Comparison of ENCODE assay signal across 13 cellular contexts in the genomic region with DNA sequence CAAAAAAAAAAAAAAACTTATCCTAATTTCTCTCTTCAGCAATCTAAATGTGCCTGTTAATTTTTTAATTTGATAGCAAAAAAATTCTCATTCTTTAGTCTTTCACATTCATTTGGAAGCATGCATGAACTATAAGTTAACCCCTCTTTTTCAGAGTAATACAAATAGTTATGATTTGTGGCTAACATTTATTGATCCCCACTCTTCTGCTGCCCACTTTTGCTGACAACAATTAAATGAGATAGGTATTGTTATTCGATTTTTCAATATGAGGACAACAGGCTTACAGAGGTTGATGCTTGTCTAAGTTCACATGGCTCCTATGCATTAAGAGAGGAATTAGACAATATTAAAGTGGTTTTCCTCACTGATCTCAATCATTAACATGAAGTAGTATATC. TPM values are rescaled to one million over a fixed set of nuclear protein-coding genes. Genes with fewer than 3 reads are reported as not detected.
DNase-seq lines count a peak whose midpoint lies in the region; ATAC-seq and TF ChIP-seq lines count a peak whose summit lies in the region.
"Had no signal": no experiment of that assay in that cellular context is flagged by ENCODE, and none has a peak within 500 bp of the region (broad histone marks: within the 10 kb centered on the region; RNA-seq: fewer than 3 reads in every experiment).

No MANE protein-coding gene starts in this region.

- peaks cover 20% of the 10 kb centered on the region for H3K36me3 Mint-ChIP-seq in CD4-positive, alpha-beta T cell (ENCODE audit: low read depth)
- H3K36me3 Mint-ChIP-seq in activated B cell treated with CpG ODN at 0.5 μM for 24 hours (ENCODE audit: low read depth) (peaks cover 8% of the 10 kb centered on the region), memory B cell (no peaks in the 10 kb centered on the region), CD14-positive monocyte (peaks cover 0 to 3% of the 10 kb centered on the region in 2 donors)

- H3K27ac ChIP-seq in CD4-positive, alpha-beta T cell (ENCODE audit: low read depth, low read length): no peak overlapping the region

- H3K4me1 Mint-ChIP-seq in CD4-positive, alpha-beta T cell (ENCODE audit: low read depth): peaks cover 29% of the 10 kb centered on the region
- H3K4me1 Mint-ChIP-seq in activated B cell treated with CpG ODN at 0.5 μM for 24 hours (peaks cover 19% of the 10 kb centered on the region), memory B cell (peaks cover 13% of the 10 kb centered on the region), CD14-positive monocyte (peaks cover 9% of the 10 kb centered on the region)

- intact Hi-C loops in CD4-positive, alpha-beta T cell (cut with DNase I, micrococcal nuclease): loop anchor here in 1 of 2 experiments (5.0 kb wide), 2 partner anchors 761 to 781 kb away; no protein-coding TSS in a partner anchor
- intact Hi-C loops in activated B cell treated with CpG ODN at 0.5 μM for 24 hours (cut with micrococcal nuclease) (loop anchor here (5.0 kb wide), 1 partner anchor 634 kb away; a partner anchor contains a TSS), CD14-positive monocyte (cut with micrococcal nuclease) (loop anchor here in 1 of 2 donors (10.0 kb wide), 3 partner anchors 52 to 402 kb away; no protein-coding TSS in a partner anchor)

- peak overlapping the region; percentile 94 for H3K4me3 ChIP-seq in GM12865 (ENCODE audit: low read depth, low read length)

- no peak for DNase-seq in CD4-positive, alpha-beta T cell
- no peak for DNase-seq in GM12865 (ENCODE audit: low read depth)
- DNase-seq in activated B cell treated with CpG ODN at 0.5 μM for 24 hours: no peak
- no peak for DNase-seq in memory B cell (ENCODE audit: low spot score in 2 of 2)
- DNase-seq in iPS-NIHi11 (ENCODE audit: low spot score): no peak
- no peak for DNase-seq in CD14-positive monocyte (ENCODE audit: low spot score)
- DNase-seq: islet precursor cell, NCI-H1930, retina had no signal

- no peaks in the 10 kb centered on the region for H3K27me3 Mint-ChIP-seq in CD4-positive, alpha-beta T cell
- H3K27me3 Mint-ChIP-seq in activated B cell treated with CpG ODN at 0.5 μM for 24 hours (no peaks in the 10 kb centered on the region), memory B cell (no peaks in the 10 kb centered on the region), CD14-positive monocyte (ENCODE audit: low read depth in 3 of 3) (no peaks in the 10 kb centered on the region)

- CTCF ChIA-PET in CD4-positive, alpha-beta T cell (lab: Charles Lee): no interaction called here
- CTCF ChIA-PET in activated B cell treated with CpG ODN at 0.5 μM for 24 hours (lab: Charles Lee): no interaction called here

- peak overlapping the region; percentile 98 for H3K27ac Mint-ChIP-seq in CD4-positive, alpha-beta T cell
- peak overlapping the region; percentile 71 for H3K27ac Mint-ChIP-seq in activated B cell treated with CpG ODN at 0.5 μM for 24 hours
- peak overlapping the region; percentile 97 for H3K27ac Mint-ChIP-seq in memory B cell
- peak overlapping the region in 1 of 7 donors; percentile 61 for H3K27ac Mint-ChIP-seq in CD14-positive monocyte

- no peaks in the 10 kb centered on the region for H3K27me3 ChIP-seq in CD4-positive, alpha-beta T cell (ENCODE audit: control insufficient read depth, insufficient read depth, low read length)
- H3K27me3 ChIP-seq: gastroesophageal sphincter had no signal

- no peaks in the 10 kb centered on the region for H3K9me3 Mint-ChIP-seq in CD4-positive, alpha-beta T cell
- H3K9me3 Mint-ChIP-seq in activated B cell treated with CpG ODN at 0.5 μM for 24 hours (no peaks in the 10 kb centered on the region), memory B cell (peaks cover 2% of the 10 kb centered on the region), CD14-positive monocyte (peaks cover 0 to 2% (median 0%) of the 10 kb centered on the region in 7 donors)

- POLR2A ChIA-PET in CD4-positive, alpha-beta T cell (lab: Charles Lee): no interaction called here
- POLR2A ChIA-PET in activated B cell treated with CpG ODN at 0.5 μM for 24 hours (lab: Charles Lee): no interaction called here

- no peak for ATAC-seq in CD4-positive, alpha-beta T cell (ENCODE audit: poor library complexity)
- ATAC-seq in activated B cell treated with CpG ODN at 0.5 μM for 24 hours (ENCODE audit: low read depth) (no peak), memory B cell (ENCODE audit: low read depth) (no peak), GM21528 (IDR thresholded peaks at IDR 0.05; ENCODE audit: low FRiP score, unreplicated experiment) (no peak), GM19395 (IDR thresholded peaks at IDR 0.05; ENCODE audit: unreplicated experiment) (no peak)
- ATAC-seq: gastroesophageal sphincter had no signal

- TF ChIP-seq CTCF in CD4-positive, alpha-beta T cell (IDR thresholded peaks at IDR 0.05): no peak
- TF ChIP-seq CTCF in GM12865 (IDR thresholded peaks at IDR 0.05; ENCODE audit: insufficient read depth, low read depth, low read length, missing control alignments) (no peak), activated B cell treated with CpG ODN at 0.5 μM for 24 hours (IDR thresholded peaks at IDR 0.05) (no peak), CD14-positive monocyte (IDR thresholded peaks at IDR 0.05) (no peak)

- H3K4me3 Mint-ChIP-seq in CD4-positive, alpha-beta T cell: peak overlapping the region; percentile 83
- H3K4me3 Mint-ChIP-seq in activated B cell treated with CpG ODN at 0.5 μM for 24 hours: peak overlapping the region; percentile 56
- peak overlapping the region; percentile 75 for H3K4me3 Mint-ChIP-seq in memory B cell
- no peak overlapping the region for H3K4me3 Mint-ChIP-seq in CD14-positive monocyte

- H3K9me3 ChIP-seq in CD4-positive, alpha-beta T cell (ENCODE audit: control insufficient read depth, low read length): no peaks in the 10 kb centered on the region
- H3K9me3 ChIP-seq: BLaER1, gastroesophageal sphincter had no signal

RNA-seq across cellular contexts. Expression of a gene that starts 2.9 kb away (rescaled TPM):
- 100 to 1,000 TPM; 168 to 191 TPM for total RNA-seq in CD4-positive, alpha-beta T cell
- total RNA-seq in activated B cell treated with CpG ODN at 0.5 μM for 24 hours: 105 and 110 TPM in 2 replicates
- polyA plus RNA-seq in CD14-positive monocyte: 10 to 100 TPM; 75.1 to 82.8 TPM

Comparison
In these comparisons a context has a peak if more than half of its experiments do, and no peak if none do; other contexts are left out.
1. H3K4me3 Mint-ChIP-seq: peak in CD4-positive, alpha-beta T cell (single experiment), activated B cell treated with CpG ODN at 0.5 μM for 24 hours (single experiment) and memory B cell (single experiment); none in CD14-positive monocyte (0 of 2).